Comparison of ENCODE assay signal across 20 cellular contexts in genomic region chr5:142376001-142376400, GRCh38.
"Had no signal": no experiment of that assay in that cellular context is flagged by ENCODE, and none has a peak within 500 bp of the region (broad histone marks: within the 10 kb centered on the region; RNA-seq: fewer than 3 reads in every experiment).

No MANE protein-coding gene starts in this region.

- DNase-seq: activated CD4-positive, alpha-beta memory T cell treated with anti-CD3 and anti-CD28 coated beads for 36 hours; activated naive CD4-positive, alpha-beta T cell treated with Interleukin-2 at 50 U/mL for 16 hours; activated naive CD8-positive, alpha-beta T cell treated with anti-CD3 and anti-CD28 coated beads for 36 hours; activated T-cell treated with anti-CD3 and anti-CD28 coated beads, Interleukin-2, amount 50 U/mL, for 48 hours; amygdala; caudate nucleus; effector memory CD4-positive, alpha-beta T cell; heart right ventricle; left lung; midbrain; posterior cingulate gyrus; right lobe of liver; stimulated activated CD4-positive, alpha-beta T cell treated with anti-CD3 and anti-CD28 coated beads, Interleukin-2, amount 100 ng/mL, for 48 hours; stimulated activated CD8-positive, alpha-beta memory T cell treated with anti-CD3 and anti-CD28 coated beads, Interleukin-4, amount 100 ng/mL, for 48 hours; stimulated activated naive B cell treated with anti-CD40 and anti-IgM and Interleukin-4, amounts not matched to agents 10 μg/mL and 1 μg/mL and 100 μg/mL, for 72 hours; T1000; upper lobe of right lung had no signal

- H3K4me1 ChIP-seq: heart right ventricle, left lung, right lobe of liver, upper lobe of right lung had no signal

- H3K9me3 ChIP-seq: heart right ventricle, left lung, right lobe of liver, thoracic aorta, upper lobe of right lung had no signal

- H3K27me3 ChIP-seq: heart right ventricle, left lung, right lobe of liver, upper lobe of right lung had no signal

- H3K36me3 ChIP-seq: heart right ventricle, left lung, right lobe of liver, thoracic aorta, upper lobe of right lung had no signal

- ATAC-seq: esophagus mucosa; left lung; right lobe of liver; stimulated activated naive B cell treated with anti-CD40 and anti-IgM and Interleukin-4, amounts not matched to agents 10 μg/mL and 1 μg/mL and 100 μg/mL, for 72 hours; upper lobe of right lung had no signal

- H3K27ac ChIP-seq: heart right ventricle, left lung, right lobe of liver, thoracic aorta, upper lobe of right lung had no signal

- H3K4me3 ChIP-seq: heart right ventricle, left lung, lung, right lobe of liver, thoracic aorta, upper lobe of right lung had no signal
